In the genomic region with DNA sequence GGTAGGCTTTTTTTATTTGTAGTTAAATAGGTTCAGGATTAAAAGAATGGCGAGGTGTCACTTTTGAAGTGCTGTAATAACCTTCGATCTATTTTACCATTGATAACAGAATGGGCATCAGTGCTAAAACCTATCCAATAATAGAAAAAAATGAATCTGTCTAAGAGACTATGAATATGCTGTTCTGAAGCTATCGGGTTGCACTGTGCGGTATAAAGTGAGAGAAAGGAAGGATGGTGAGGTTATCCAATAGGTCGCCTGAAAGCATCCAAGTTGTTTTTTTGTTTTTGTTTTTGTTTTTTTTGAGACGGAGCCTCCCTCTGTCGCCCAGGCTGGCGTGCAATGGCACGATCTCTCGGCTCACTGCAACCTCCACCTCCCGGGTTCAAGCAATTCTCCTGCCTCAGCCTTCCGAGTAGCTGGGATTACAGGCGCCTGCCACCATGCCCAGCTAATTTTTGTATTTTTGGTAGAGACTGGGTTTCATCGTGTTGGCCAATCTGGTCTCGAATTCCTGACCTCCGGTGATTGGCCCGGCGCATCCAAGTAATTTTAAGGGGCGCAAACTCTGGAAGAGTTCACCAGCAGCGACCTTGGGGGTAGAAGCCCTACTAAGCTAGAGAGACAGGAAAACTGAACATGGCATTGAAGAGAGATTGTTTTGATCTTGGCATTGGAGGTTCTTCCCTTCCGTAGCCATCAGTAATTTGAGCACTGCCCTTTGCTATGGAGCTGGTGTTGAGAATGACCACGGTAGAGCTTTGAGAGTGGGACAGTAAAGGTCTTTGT, we compare ENCODE assay signal across 8 cellular contexts. TPM values are rescaled to one million over a fixed set of nuclear protein-coding genes. Genes with fewer than 3 reads are reported as not detected.
DNase-seq lines count a peak whose midpoint lies in the region; ATAC-seq and TF ChIP-seq lines count a peak whose summit lies in the region.

No MANE protein-coding gene starts in this region.

- no peaks in the 10 kb centered on the region for H3K27me3 ChIP-seq in GM06990 (replicated peaks; ENCODE audit: control insufficient read depth, insufficient read depth, low read length)
- H3K27me3 ChIP-seq in layer of hippocampus (ENCODE audit: control insufficient read depth, insufficient read depth, low read length), result no peaks in the 10 kb centered on the region

- no peak for TF ChIP-seq CTCF in GM06990 (IDR thresholded peaks at IDR 0.05; ENCODE audit: insufficient read depth, low read length, poor library complexity, severe bottlenecking)

- peak overlapping the region; percentile 98 for H3K27ac ChIP-seq in caudate nucleus (ENCODE audit: low read depth, low read length)
- H3K27ac ChIP-seq in layer of hippocampus (ENCODE audit: low read depth, low read length), result peak overlapping the region; percentile 95

- in situ Hi-C loops in ACHN (cut with HindIII; ENCODE audit: low pct_ligation_motif_present, low pct_unique_long_range_greater_than_20kb, low sequenced_read_pairs), result no loop called here

- no peaks in the 10 kb centered on the region for H3K36me3 ChIP-seq in GM06990 (ENCODE audit: control insufficient read depth, insufficient read depth, low read length)

- peak; percentile 61 for DNase-seq in ACHN
- peak; percentile 43 for DNase-seq in GM06990 (ENCODE audit: extremely low read depth, insufficient read length)
- DNase-seq in HUDEP-2 (lab: John Stamatoyannopoulos, UW; ENCODE audit: unreplicated experiment in 76 of 76), result peak in 66 of 76 experiments; percentile 7 to 74 (median 44)
- peak in 31 of 61 donors; percentile 11 to 70 (median 31) for DNase-seq in caudate nucleus (lab: John Stamatoyannopoulos, UW)
- peak; percentile 46 for DNase-seq in stimulated activated naive CD8-positive, alpha-beta T cell treated with anti-CD3 and anti-CD28 coated beads, Interleukin-15, Interleukin-2, amounts not matched to agents 100 U/mL and 50 U/mL, for 24 hours
- no peak for DNase-seq in NK-92 treated with Interleukin-12 subunit alpha and Interleukin-12 subunit beta, amount 100 ng/mL, for 24 hours (lab: John Stamatoyannopoulos, UW)

- no peak for ATAC-seq in stimulated activated naive CD8-positive, alpha-beta T cell treated with anti-CD3 and anti-CD28 coated beads, Interleukin-15, Interleukin-2, amounts not matched to agents 100 U/mL and 50 U/mL, for 24 hours

- peak overlapping the region; percentile 67 for H3K4me3 ChIP-seq in GM06990 (replicated peaks; ENCODE audit: low read depth, low read length)

TF ChIP-seq in PFSK-1, 5 proteins besides CTCF, POLR2A, EP300 and RAD21:
- TF ChIP-seq POLR2AphosphoS5 (IDR thresholded peaks at IDR 0.05; ENCODE audit: low read depth, low read length), result peak; percentile 42; the same call in 1 of the 2 replicates
- TF ChIP-seq TAF1 (IDR thresholded peaks at IDR 0.05; ENCODE audit: borderline replicate concordance, insufficient read depth, low read length), result no peak

RNA-seq across cellular contexts. Expression of a gene that starts 8.7 kb away (rescaled TPM):
- polyA plus RNA-seq in PFSK-1 (2012; ENCODE audit: insufficient read length, low read depth), result 5.1 TPM

RNA-seq across cellular contexts. Expression of a gene that starts 12.9 kb away (rescaled TPM):
- 5.4 TPM for polyA plus RNA-seq in PFSK-1 (2012; ENCODE audit: insufficient read length, low read depth)
